ENCODE assay signal across 16 cellular contexts in genomic region chr2:231069379-231070054, GRCh38. TPM values are rescaled to one million over a fixed set of nuclear protein-coding genes. Genes with fewer than 3 reads are reported as not detected.
A peak's percentile ranks its signal among the peaks of the same experiment; 100 is the strongest.
DNase-seq lines count a peak whose midpoint lies in the region; ATAC-seq and TF ChIP-seq lines count a peak whose summit lies in the region.
"Had no signal": no experiment of that assay in that cellular context is flagged by ENCODE, and none has a peak within 500 bp of the region (broad histone marks: within the 10 kb centered on the region; RNA-seq: fewer than 3 reads in every experiment).

No MANE protein-coding gene starts in this region.

- ATAC-seq in activated T-cell treated with anti-CD3 and anti-CD28 coated beads, Interleukin-2, amount 50 U/mL, for 72 hours (replicated peaks in 1 of 2): peak; percentile 46
- ATAC-seq in GM21367 (IDR thresholded peaks at IDR 0.05; ENCODE audit: unreplicated experiment): no peak
- ATAC-seq: activated T-cell treated with anti-CD3 and anti-CD28 coated beads, Interleukin-2, amount 50 U/mL, for 4 hours; heart left ventricle; stimulated activated naive B cell treated with anti-CD40 and anti-IgM and Interleukin-4, amounts not matched to agents 10 μg/mL and 1 μg/mL and 100 μg/mL, for 72 hours had no signal

- no peaks in the 10 kb centered on the region for H3K27me3 Mint-ChIP-seq in activated T-cell treated with anti-CD3 and anti-CD28 coated beads, Interleukin-2, amount 50 U/mL, for 72 hours (ENCODE audit: low read depth)
- H3K27me3 Mint-ChIP-seq: stimulated activated naive B cell treated with anti-CD40 and anti-IgM and Interleukin-4, amounts not matched to agents 10 μg/mL and 1 μg/mL and 100 μg/mL, for 72 hours had no signal

- H3K4me3 ChIP-seq in fibroblast of villous mesenchyme (ENCODE audit: low read depth, low read length): no peak overlapping the region
- H3K4me3 ChIP-seq: heart left ventricle, upper lobe of left lung had no signal

- H3K27ac Mint-ChIP-seq in activated T-cell treated with anti-CD3 and anti-CD28 coated beads, Interleukin-2, amount 50 U/mL, for 72 hours: no peak overlapping the region
- H3K27ac Mint-ChIP-seq: stimulated activated naive B cell treated with anti-CD40 and anti-IgM and Interleukin-4, amounts not matched to agents 10 μg/mL and 1 μg/mL and 100 μg/mL, for 72 hours had no signal

- H3K4me1 Mint-ChIP-seq in activated T-cell treated with anti-CD3 and anti-CD28 coated beads, Interleukin-2, amount 50 U/mL, for 72 hours (ENCODE audit: low read depth): peaks cover 16% of the 10 kb centered on the region
- H3K4me1 Mint-ChIP-seq: stimulated activated naive B cell treated with anti-CD40 and anti-IgM and Interleukin-4, amounts not matched to agents 10 μg/mL and 1 μg/mL and 100 μg/mL, for 72 hours had no signal

- peaks cover 9 to 22% of the 10 kb centered on the region in 2 donors for H3K36me3 Mint-ChIP-seq in activated T-cell treated with anti-CD3 and anti-CD28 coated beads, Interleukin-2, amount 50 U/mL, for 72 hours (ENCODE audit: insufficient read depth in 2 of 2)

- no peak for DNase-seq in activated T-cell treated with anti-CD3 and anti-CD28 coated beads, Interleukin-2, amount 50 U/mL, for 72 hours
- no peak for DNase-seq in activated T-cell treated with anti-CD3 and anti-CD28 coated beads, Interleukin-2, amount 50 U/mL, for 1 hour
- peak; percentile 91 for DNase-seq in amniotic epithelial cell (ENCODE audit: low read depth)
- DNase-seq in fibroblast of villous mesenchyme (ENCODE audit: low read depth): peak; percentile 66
- DNase-seq in stromal cell of bone marrow (ENCODE audit: low read depth): peak; percentile 44
- DNase-seq in activated CD4-positive, CD25-positive, alpha-beta regulatory T cell treated with anti-CD3 and anti-CD28 coated beads, Interleukin-2, amount 50 U/mL, for 72 hours: no peak
- DNase-seq in NOMO-1 (lab: John Stamatoyannopoulos, UW; ENCODE audit: unreplicated experiment in 2 of 2): no peak
- DNase-seq: activated T-cell treated with anti-CD3 and anti-CD28 coated beads, Interleukin-2, amount 50 U/mL, for 4 hours; heart left ventricle; left cardiac atrium; NCI-H1092 treated with DMSO at 0.1 percent for 48 hours; SIG-M5; stimulated activated naive B cell treated with anti-CD40 and anti-IgM and Interleukin-4, amounts not matched to agents 10 μg/mL and 1 μg/mL and 100 μg/mL, for 72 hours; upper lobe of left lung had no signal

- no peak overlapping the region for H3K4me3 Mint-ChIP-seq in activated T-cell treated with anti-CD3 and anti-CD28 coated beads, Interleukin-2, amount 50 U/mL, for 72 hours
- H3K4me3 Mint-ChIP-seq: activated T-cell treated with anti-CD3 and anti-CD28 coated beads, Interleukin-2, amount 50 U/mL, for 4 hours; stimulated activated naive B cell treated with anti-CD40 and anti-IgM and Interleukin-4, amounts not matched to agents 10 μg/mL and 1 μg/mL and 100 μg/mL, for 72 hours had no signal

- TF ChIP-seq CTCF in fibroblast of villous mesenchyme (IDR thresholded peaks at IDR 0.05; ENCODE audit: insufficient read depth, low read depth, low read length): no peak

- no peaks in the 10 kb centered on the region for H3K9me3 Mint-ChIP-seq in activated T-cell treated with anti-CD3 and anti-CD28 coated beads, Interleukin-2, amount 50 U/mL, for 72 hours
- H3K9me3 Mint-ChIP-seq: activated T-cell treated with anti-CD3 and anti-CD28 coated beads, Interleukin-2, amount 50 U/mL, for 4 hours; stimulated activated naive B cell treated with anti-CD40 and anti-IgM and Interleukin-4, amounts not matched to agents 10 μg/mL and 1 μg/mL and 100 μg/mL, for 72 hours; T-helper 2 cell treated with Interferon-gamma antibody and Interleukin-4, amounts not matched to agents 5 μg/mL and 100 μg/mL, for 36 hours had no signal

RNA-seq across cellular contexts. Expression of gene PSMD1, which starts 12.8 kb away (rescaled TPM):
- 10 to 100 TPM; 64.2 to 66.8 TPM for total RNA-seq in activated T-cell treated with anti-CD3 and anti-CD28 coated beads, Interleukin-2, amount 50 U/mL, for 72 hours
- total RNA-seq in fibroblast of villous mesenchyme: 116 and 153 TPM in 2 replicates

RNA-seq across cellular contexts. Expression of gene C2orf72, which starts 32.2 kb away (rescaled TPM):
- total RNA-seq in activated T-cell treated with anti-CD3 and anti-CD28 coated beads, Interleukin-2, amount 50 U/mL, for 72 hours: 1 to 10 TPM in 1 of 2 donors, under 1 TPM in 1; 0.84 to 1.4 TPM
- not detected in 2 replicates for total RNA-seq in fibroblast of villous mesenchyme

RNA-seq across cellular contexts. Expression of gene HTR2B, which starts 55.3 kb away (rescaled TPM):
- total RNA-seq in activated T-cell treated with anti-CD3 and anti-CD28 coated beads, Interleukin-2, amount 50 U/mL, for 72 hours: not detected
- total RNA-seq in fibroblast of villous mesenchyme: 109 and 159 TPM in 2 replicates

Comparison
In these comparisons a context has a peak if more than half of its experiments do, and no peak if none do; other contexts are left out.
1. DNase-seq: peak in amniotic epithelial cell (single experiment), fibroblast of villous mesenchyme (single experiment) and stromal cell of bone marrow (single experiment); none in activated T-cell treated with anti-CD3 and anti-CD28 coated beads, Interleukin-2, amount 50 U/mL, for 72 hours (0 of 2), activated T-cell treated with anti-CD3 and anti-CD28 coated beads, Interleukin-2, amount 50 U/mL, for 1 hour (single experiment), activated CD4-positive, CD25-positive, alpha-beta regulatory T cell treated with anti-CD3 and anti-CD28 coated beads, Interleukin-2, amount 50 U/mL, for 72 hours (single experiment) and NOMO-1 (0 of 2).
2. RNA of gene HTR2B, which starts 55.3 kb away (total RNA-seq): 109 to 159 TPM in fibroblast of villous mesenchyme; not detected in activated T-cell treated with anti-CD3 and anti-CD28 coated beads, Interleukin-2, amount 50 U/mL, for 72 hours; every median in the first group is over 100 times any median in the second.